1 cellular context compared by ENCODE assay signal in genomic region chr15:60592386-60593339, GRCh38.
TF ChIP-seq lines count a peak whose summit lies in the region.

No MANE protein-coding gene starts in this region.

TF ChIP-seq in HEK293, 187 proteins besides CTCF, POLR2A, EP300 and RAD21 (continued from another document and continues in another):
- TF ChIP-seq, protein P1, sequence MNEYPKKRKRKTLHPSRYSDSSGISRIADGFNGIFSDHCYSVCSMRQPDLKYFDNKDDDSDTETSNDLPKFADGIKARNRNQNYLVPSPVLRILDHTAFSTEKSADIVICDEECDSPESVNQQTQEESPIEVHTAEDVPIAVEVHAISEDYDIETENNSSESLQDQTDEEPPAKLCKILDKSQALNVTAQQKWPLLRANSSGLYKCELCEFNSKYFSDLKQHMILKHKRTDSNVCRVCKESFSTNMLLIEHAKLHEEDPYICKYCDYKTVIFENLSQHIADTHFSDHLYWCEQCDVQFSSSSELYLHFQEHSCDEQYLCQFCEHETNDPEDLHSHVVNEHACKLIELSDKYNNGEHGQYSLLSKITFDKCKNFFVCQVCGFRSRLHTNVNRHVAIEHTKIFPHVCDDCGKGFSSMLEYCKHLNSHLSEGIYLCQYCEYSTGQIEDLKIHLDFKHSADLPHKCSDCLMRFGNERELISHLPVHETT (tag by site-specific recombination; IDR thresholded peaks at IDR 0.05) = no peak
- TF ChIP-seq, protein P2, sequence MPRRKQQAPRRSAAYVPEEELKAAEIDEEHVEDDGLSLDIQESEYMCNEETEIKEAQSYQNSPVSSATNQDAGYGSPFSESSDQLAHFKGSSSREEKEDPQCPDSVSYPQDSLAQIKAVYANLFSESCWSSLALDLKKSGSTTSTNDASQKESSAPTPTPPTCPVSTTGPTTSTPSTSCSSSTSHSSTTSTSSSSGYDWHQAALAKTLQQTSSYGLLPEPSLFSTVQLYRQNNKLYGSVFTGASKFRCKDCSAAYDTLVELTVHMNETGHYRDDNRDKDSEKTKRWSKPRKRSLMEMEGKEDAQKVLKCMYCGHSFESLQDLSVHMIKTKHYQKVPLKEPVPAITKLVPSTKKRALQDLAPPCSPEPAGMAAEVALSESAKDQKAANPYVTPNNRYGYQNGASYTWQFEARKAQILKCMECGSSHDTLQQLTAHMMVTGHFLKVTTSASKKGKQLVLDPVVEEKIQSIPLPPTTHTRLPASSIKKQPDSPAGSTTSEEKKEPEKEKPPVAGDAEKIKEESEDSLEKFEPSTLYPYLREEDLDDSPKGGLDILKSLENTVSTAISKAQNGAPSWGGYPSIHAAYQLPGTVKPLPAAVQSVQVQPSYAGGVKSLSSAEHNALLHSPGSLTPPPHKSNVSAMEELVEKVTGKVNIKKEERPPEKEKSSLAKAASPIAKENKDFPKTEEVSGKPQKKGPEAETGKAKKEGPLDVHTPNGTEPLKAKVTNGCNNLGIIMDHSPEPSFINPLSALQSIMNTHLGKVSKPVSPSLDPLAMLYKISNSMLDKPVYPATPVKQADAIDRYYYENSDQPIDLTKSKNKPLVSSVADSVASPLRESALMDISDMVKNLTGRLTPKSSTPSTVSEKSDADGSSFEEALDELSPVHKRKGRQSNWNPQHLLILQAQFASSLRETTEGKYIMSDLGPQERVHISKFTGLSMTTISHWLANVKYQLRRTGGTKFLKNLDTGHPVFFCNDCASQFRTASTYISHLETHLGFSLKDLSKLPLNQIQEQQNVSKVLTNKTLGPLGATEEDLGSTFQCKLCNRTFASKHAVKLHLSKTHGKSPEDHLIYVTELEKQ (tag by site-specific recombination; IDR thresholded peaks at IDR 0.05; ENCODE audit: borderline replicate concordance) = no peak
- no peak for TF ChIP-seq ZNF561 (tag by site-specific recombination; IDR thresholded peaks at IDR 0.05; ENCODE audit: borderline replicate concordance)
- TF ChIP-seq, protein P3, sequence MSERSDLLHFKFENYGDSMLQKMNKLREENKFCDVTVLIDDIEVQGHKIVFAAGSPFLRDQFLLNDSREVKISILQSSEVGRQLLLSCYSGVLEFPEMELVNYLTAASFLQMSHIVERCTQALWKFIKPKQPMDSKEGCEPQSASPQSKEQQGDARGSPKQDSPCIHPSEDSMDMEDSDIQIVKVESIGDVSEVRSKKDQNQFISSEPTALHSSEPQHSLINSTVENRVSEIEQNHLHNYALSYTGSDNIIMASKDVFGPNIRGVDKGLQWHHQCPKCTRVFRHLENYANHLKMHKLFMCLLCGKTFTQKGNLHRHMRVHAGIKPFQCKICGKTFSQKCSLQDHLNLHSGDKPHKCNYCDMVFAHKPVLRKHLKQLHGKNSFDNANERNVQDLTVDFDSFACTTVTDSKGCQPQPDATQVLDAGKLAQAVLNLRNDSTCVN (tag by site-specific recombination; optimal IDR thresholded peaks at IDR 0.05) = peak; percentile 68
- no peak for TF ChIP-seq ZNF112 (tag by site-specific recombination; IDR thresholded peaks at IDR 0.05)
- TF ChIP-seq ZNF248 (tag by site-specific recombination; IDR thresholded peaks at IDR 0.05) = no peak
- no peak for TF ChIP-seq ZNF114 (tag by site-specific recombination; IDR thresholded peaks at IDR 0.05)
- no peak for TF ChIP-seq ZNF76 (tag by site-specific recombination; IDR thresholded peaks at IDR 0.05; ENCODE audit: borderline replicate concordance, low read depth)
- no peak; the same call in 1 of the 2 replicates for TF ChIP-seq ZNF660 (tag by site-specific recombination; IDR thresholded peaks at IDR 0.05)
- no peak for TF ChIP-seq ZNF175 (tag by site-specific recombination; IDR thresholded peaks at IDR 0.05)
- TF ChIP-seq KLF17 (tag by site-specific recombination; IDR thresholded peaks at IDR 0.05) = peak; percentile 12; the same call in 1 of the 2 replicates
- no peak for TF ChIP-seq ZNF146 (tag by site-specific recombination; IDR thresholded peaks at IDR 0.05)
- no peak for TF ChIP-seq ZNF132 (tag by site-specific recombination; IDR thresholded peaks at IDR 0.05; ENCODE audit: borderline replicate concordance)
- TF ChIP-seq, protein P4, sequence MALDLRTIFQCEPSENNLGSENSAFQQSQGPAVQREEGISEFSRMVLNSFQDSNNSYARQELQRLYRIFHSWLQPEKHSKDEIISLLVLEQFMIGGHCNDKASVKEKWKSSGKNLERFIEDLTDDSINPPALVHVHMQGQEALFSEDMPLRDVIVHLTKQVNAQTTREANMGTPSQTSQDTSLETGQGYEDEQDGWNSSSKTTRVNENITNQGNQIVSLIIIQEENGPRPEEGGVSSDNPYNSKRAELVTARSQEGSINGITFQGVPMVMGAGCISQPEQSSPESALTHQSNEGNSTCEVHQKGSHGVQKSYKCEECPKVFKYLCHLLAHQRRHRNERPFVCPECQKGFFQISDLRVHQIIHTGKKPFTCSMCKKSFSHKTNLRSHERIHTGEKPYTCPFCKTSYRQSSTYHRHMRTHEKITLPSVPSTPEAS (tag by site-specific recombination; IDR thresholded peaks at IDR 0.05) = no peak
- TF ChIP-seq SP2 (tag by site-specific recombination; IDR thresholded peaks at IDR 0.05) = no peak
- TF ChIP-seq, protein P5, sequence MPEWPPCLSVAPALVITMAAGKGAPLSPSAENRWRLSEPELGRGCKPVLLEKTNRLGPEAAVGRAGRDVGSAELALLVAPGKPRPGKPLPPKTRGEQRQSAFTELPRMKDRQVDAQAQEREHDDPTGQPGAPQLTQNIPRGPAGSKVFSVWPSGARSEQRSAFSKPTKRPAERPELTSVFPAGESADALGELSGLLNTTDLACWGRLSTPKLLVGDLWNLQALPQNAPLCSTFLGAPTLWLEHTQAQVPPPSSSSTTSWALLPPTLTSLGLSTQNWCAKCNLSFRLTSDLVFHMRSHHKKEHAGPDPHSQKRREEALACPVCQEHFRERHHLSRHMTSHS (tag by site-specific recombination; IDR thresholded peaks at IDR 0.05) = no peak
- peak; percentile 68 for TF ChIP-seq SCRT2 (tag by site-specific recombination; IDR thresholded peaks at IDR 0.05)
- no peak for TF ChIP-seq ZNF26 (tag by site-specific recombination; IDR thresholded peaks at IDR 0.05)
- peak; percentile 67; the same call in 1 of the 2 replicates for TF ChIP-seq ZEB2 (tag by site-specific recombination; IDR thresholded peaks at IDR 0.05)
- no peak for TF ChIP-seq ZBTB11 (tag by site-specific recombination; conservative IDR thresholded peaks at IDR 0.05; ENCODE audit: low read depth)
- TF ChIP-seq ZNF274 (IDR thresholded peaks at IDR 0.05; ENCODE audit: low read length) = no peak
- no peak for TF ChIP-seq ZNF274 (tag by site-specific recombination; IDR thresholded peaks at IDR 0.05; ENCODE audit: borderline replicate concordance)
- TF ChIP-seq ZNF354C (tag by site-specific recombination; IDR thresholded peaks at IDR 0.05; ENCODE audit: borderline replicate concordance, low read depth) = no peak
- TF ChIP-seq ZNF211 (tag by site-specific recombination; IDR thresholded peaks at IDR 0.05; ENCODE audit: low read depth) = no peak
- peak; percentile 37 for TF ChIP-seq ZNF341 (tag by site-specific recombination; IDR thresholded peaks at IDR 0.05; ENCODE audit: low read depth)
- TF ChIP-seq ZNF791 (tag by site-specific recombination; IDR thresholded peaks at IDR 0.05) = no peak
- no peak for TF ChIP-seq ZNF169 (tag by site-specific recombination; IDR thresholded peaks at IDR 0.05)
- TF ChIP-seq ZNF19 (tag by site-specific recombination; IDR thresholded peaks at IDR 0.05; ENCODE audit: low read depth) = no peak
- TF ChIP-seq ZFP37 (tag by site-specific recombination; IDR thresholded peaks at IDR 0.05) = no peak
- TF ChIP-seq ATF2 (tag by site-specific recombination; IDR thresholded peaks at IDR 0.05; ENCODE audit: low read depth) = no peak
- no peak for TF ChIP-seq ZNF10 (tag by site-specific recombination; IDR thresholded peaks at IDR 0.05)
- peak; percentile 35 for TF ChIP-seq ZIC2 (tag by site-specific recombination; IDR thresholded peaks at IDR 0.05)
- peak; percentile 1; the same call in 1 of the 2 replicates for TF ChIP-seq SP3 (tag by site-specific recombination; IDR thresholded peaks at IDR 0.05)
- no peak for TF ChIP-seq ZBTB48 (tag by site-specific recombination; IDR thresholded peaks at IDR 0.05)
- 0 out of 2 replicates have a peak, but pooled peaks have one; percentile 26 for TF ChIP-seq ZBTB17 (tag by site-specific recombination; IDR thresholded peaks at IDR 0.05)
- TF ChIP-seq MZF1 (tag by site-specific recombination; IDR thresholded peaks at IDR 0.05; ENCODE audit: borderline replicate concordance) = no peak
- TF ChIP-seq ZNF677 (tag by site-specific recombination; IDR thresholded peaks at IDR 0.05) = no peak
- peak; percentile 94 for TF ChIP-seq ZNF777 (tag by site-specific recombination; IDR thresholded peaks at IDR 0.05; ENCODE audit: borderline replicate concordance)
- TF ChIP-seq ZNF157 (tag by site-specific recombination; IDR thresholded peaks at IDR 0.05) = no peak
- TF ChIP-seq SP7 (tag by site-specific recombination; IDR thresholded peaks at IDR 0.05) = peak; percentile 25; the same call in 1 of the 2 replicates
- TF ChIP-seq ZNF623 (tag by site-specific recombination; IDR thresholded peaks at IDR 0.05) = no peak
- TF ChIP-seq, protein P6, sequence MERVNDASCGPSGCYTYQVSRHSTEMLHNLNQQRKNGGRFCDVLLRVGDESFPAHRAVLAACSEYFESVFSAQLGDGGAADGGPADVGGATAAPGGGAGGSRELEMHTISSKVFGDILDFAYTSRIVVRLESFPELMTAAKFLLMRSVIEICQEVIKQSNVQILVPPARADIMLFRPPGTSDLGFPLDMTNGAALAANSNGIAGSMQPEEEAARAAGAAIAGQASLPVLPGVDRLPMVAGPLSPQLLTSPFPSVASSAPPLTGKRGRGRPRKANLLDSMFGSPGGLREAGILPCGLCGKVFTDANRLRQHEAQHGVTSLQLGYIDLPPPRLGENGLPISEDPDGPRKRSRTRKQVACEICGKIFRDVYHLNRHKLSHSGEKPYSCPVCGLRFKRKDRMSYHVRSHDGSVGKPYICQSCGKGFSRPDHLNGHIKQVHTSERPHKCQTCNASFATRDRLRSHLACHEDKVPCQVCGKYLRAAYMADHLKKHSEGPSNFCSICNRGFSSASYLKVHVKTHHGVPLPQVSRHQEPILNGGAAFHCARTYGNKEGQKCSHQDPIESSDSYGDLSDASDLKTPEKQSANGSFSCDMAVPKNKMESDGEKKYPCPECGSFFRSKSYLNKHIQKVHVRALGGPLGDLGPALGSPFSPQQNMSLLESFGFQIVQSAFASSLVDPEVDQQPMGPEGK (tag by site-specific recombination; IDR thresholded peaks at IDR 0.05) = peak; percentile 70
- no peak for TF ChIP-seq AEBP2 (tag by site-specific recombination; IDR thresholded peaks at IDR 0.05; ENCODE audit: borderline replicate concordance)
